ENCODE assay signal across 1 cellular context in the genomic region with DNA sequence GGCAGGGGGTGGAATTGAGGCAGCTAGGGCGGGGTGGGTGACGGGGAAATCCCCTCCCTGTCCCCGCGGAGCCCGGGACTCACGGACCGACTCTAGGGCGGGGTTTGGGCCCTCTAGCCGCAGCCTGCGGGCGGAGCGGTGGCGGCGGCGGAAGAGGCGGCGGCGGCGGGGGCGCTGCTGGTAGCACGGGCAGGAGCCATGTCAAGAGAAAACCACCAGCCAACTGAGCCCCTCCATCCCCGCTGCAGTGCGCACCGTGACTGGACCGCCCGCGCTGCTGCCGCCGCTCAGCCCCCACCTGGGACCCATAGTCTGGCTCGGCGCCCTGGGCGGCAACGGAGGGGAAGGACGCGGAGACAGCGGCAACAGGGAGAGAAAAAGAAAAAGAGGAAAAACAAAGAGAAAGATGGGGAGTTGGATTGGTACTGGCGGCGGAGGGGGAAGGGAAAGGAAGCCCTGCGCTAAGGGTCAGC.
TF ChIP-seq lines count a peak whose summit lies in the region.

No MANE protein-coding gene starts in this region.

TF ChIP-seq in K562, 482 proteins besides CTCF, POLR2A, EP300 and RAD21 (continued from another document and continues in another):
- TF ChIP-seq ZNF318 (IDR thresholded peaks at IDR 0.05; ENCODE audit: borderline replicate concordance in 1 of 2, low read depth in 1 of 2) (no peak), ZNF217 (CRISPR knock-in tag; IDR thresholded peaks at IDR 0.05) (no peak), COPS2 (conservative IDR thresholded peaks at IDR 0.05) (no peak), ZNF780A (CRISPR knock-in tag; IDR thresholded peaks at IDR 0.05) (no peak), ARID1B (IDR thresholded peaks at IDR 0.05) (no peak), OTX1 (CRISPR knock-in tag; IDR thresholded peaks at IDR 0.05) (0 out of 2 replicates have a peak, but pooled peaks have one; percentile 79), ETS2 (tag; IDR thresholded peaks at IDR 0.05; ENCODE audit: borderline replicate concordance, poor library complexity, severe bottlenecking) (no peak), ZNF408 (CRISPR knock-in tag; IDR thresholded peaks at IDR 0.05; ENCODE audit: low read depth) (no peak), ZSCAN29 (IDR thresholded peaks at IDR 0.05) (no peak), MTA3 (IDR thresholded peaks at IDR 0.05; ENCODE audit: borderline replicate concordance) (no peak), SREBF1 (IDR thresholded peaks at IDR 0.05; ENCODE audit: borderline replicate concordance, low read depth, low read length) (no peak), ZNF165 (CRISPR knock-in tag; IDR thresholded peaks at IDR 0.05; ENCODE audit: borderline replicate concordance) (no peak), ZC3H4 (CRISPR knock-in tag; IDR thresholded peaks at IDR 0.05; ENCODE audit: borderline replicate concordance) (peak; percentile 99), SMARCE1 (IDR thresholded peaks at IDR 0.05) (peak; percentile 52), SIN3B (IDR thresholded peaks at IDR 0.05; ENCODE audit: low read depth) (no peak), MXI1 (IDR thresholded peaks at IDR 0.05; ENCODE audit: low read depth, low read length) (no peak), BACH1 (tag; IDR thresholded peaks at IDR 0.05) (no peak), GTF2A2 (tag; IDR thresholded peaks at IDR 0.05) (no peak), ZZZ3 (IDR thresholded peaks at IDR 0.05) (no peak), TBL1XR1 (IDR thresholded peaks at IDR 0.05; ENCODE audit: low read length in 2 of 2) (no peak), ZFP91 (CRISPR knock-in tag; IDR thresholded peaks at IDR 0.05) (no peak), ESRRA (IDR thresholded peaks at IDR 0.05; ENCODE audit: borderline replicate concordance, low read depth) (no peak), BMI1 (IDR thresholded peaks at IDR 0.05; ENCODE audit: low read length) (no peak), MTF1 (CRISPR knock-in tag; IDR thresholded peaks at IDR 0.05; ENCODE audit: borderline replicate concordance) (no peak), HNRNPH1 (optimal IDR thresholded peaks at IDR 0.05; ENCODE audit: low read depth, low read length) (no peak), ZNF561 (CRISPR knock-in tag; conservative IDR thresholded peaks at IDR 0.05) (no peak), KDM5B (IDR thresholded peaks at IDR 0.05; ENCODE audit: insufficient replicate concordance, low read depth, low read length) (no peak), E2F3 (CRISPR knock-in tag; IDR thresholded peaks at IDR 0.05) (no peak), ZBTB26 (CRISPR knock-in tag; IDR thresholded peaks at IDR 0.05) (peak; percentile 91; the same call in 1 of the 2 replicates), PHB2 (IDR thresholded peaks at IDR 0.05; ENCODE audit: low read depth) (no peak), ZNF431 (CRISPR knock-in tag; IDR thresholded peaks at IDR 0.05) (no peak), NUFIP1 (IDR thresholded peaks at IDR 0.05; ENCODE audit: partially characterized antibody) (no peak), BCL6 (CRISPR knock-in tag; IDR thresholded peaks at IDR 0.05) (no peak), RBM25 (IDR thresholded peaks at IDR 0.05; ENCODE audit: low read depth, low read length, severe bottlenecking) (no peak), RHOXF2B (CRISPR knock-in tag; conservative IDR thresholded peaks at IDR 0.05) (no peak), SNRNP70 (optimal IDR thresholded peaks at IDR 0.05; ENCODE audit: low read depth, low read length) (no peak), IRF1 (CRISPR knock-in tag; IDR thresholded peaks at IDR 0.05; ENCODE audit: borderline replicate concordance) (no peak), ZNF764 (CRISPR knock-in tag; IDR thresholded peaks at IDR 0.05; ENCODE audit: low read depth) (no peak)
- TF ChIP-seq, protein P1, sequence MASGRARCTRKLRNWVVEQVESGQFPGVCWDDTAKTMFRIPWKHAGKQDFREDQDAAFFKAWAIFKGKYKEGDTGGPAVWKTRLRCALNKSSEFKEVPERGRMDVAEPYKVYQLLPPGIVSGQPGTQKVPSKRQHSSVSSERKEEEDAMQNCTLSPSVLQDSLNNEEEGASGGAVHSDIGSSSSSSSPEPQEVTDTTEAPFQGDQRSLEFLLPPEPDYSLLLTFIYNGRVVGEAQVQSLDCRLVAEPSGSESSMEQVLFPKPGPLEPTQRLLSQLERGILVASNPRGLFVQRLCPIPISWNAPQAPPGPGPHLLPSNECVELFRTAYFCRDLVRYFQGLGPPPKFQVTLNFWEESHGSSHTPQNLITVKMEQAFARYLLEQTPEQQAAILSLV (tag; IDR thresholded peaks at IDR 0.05): no peak
- TF ChIP-seq, protein P2, sequence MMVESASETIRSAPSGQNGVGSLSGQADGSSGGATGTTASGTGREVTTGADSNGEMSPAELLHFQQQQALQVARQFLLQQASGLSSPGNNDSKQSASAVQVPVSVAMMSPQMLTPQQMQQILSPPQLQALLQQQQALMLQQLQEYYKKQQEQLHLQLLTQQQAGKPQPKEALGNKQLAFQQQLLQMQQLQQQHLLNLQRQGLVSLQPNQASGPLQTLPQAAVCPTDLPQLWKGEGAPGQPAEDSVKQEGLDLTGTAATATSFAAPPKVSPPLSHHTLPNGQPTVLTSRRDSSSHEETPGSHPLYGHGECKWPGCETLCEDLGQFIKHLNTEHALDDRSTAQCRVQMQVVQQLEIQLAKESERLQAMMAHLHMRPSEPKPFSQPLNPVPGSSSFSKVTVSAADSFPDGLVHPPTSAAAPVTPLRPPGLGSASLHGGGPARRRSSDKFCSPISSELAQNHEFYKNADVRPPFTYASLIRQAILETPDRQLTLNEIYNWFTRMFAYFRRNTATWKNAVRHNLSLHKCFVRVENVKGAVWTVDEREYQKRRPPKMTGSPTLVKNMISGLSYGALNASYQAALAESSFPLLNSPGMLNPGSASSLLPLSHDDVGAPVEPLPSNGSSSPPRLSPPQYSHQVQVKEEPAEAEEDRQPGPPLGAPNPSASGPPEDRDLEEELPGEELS (CRISPR knock-in tag; IDR thresholded peaks at IDR 0.05; ENCODE audit: borderline replicate concordance): no peak
- TF ChIP-seq, protein P3, sequence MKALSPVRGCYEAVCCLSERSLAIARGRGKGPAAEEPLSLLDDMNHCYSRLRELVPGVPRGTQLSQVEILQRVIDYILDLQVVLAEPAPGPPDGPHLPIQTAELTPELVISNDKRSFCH (CRISPR knock-in tag; IDR thresholded peaks at IDR 0.05): no peak
- TF ChIP-seq, protein P3 (tag; IDR thresholded peaks at IDR 0.05): no peak
- TF ChIP-seq, protein P4, sequence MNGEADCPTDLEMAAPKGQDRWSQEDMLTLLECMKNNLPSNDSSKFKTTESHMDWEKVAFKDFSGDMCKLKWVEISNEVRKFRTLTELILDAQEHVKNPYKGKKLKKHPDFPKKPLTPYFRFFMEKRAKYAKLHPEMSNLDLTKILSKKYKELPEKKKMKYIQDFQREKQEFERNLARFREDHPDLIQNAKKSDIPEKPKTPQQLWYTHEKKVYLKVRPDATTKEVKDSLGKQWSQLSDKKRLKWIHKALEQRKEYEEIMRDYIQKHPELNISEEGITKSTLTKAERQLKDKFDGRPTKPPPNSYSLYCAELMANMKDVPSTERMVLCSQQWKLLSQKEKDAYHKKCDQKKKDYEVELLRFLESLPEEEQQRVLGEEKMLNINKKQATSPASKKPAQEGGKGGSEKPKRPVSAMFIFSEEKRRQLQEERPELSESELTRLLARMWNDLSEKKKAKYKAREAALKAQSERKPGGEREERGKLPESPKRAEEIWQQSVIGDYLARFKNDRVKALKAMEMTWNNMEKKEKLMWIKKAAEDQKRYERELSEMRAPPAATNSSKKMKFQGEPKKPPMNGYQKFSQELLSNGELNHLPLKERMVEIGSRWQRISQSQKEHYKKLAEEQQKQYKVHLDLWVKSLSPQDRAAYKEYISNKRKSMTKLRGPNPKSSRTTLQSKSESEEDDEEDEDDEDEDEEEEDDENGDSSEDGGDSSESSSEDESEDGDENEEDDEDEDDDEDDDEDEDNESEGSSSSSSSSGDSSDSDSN (IDR thresholded peaks at IDR 0.05; ENCODE audit: borderline replicate concordance in 1 of 2, low read depth in 2 of 2, low read length in 2 of 2): peak; percentile 95 to 98
- TF ChIP-seq, protein P5, sequence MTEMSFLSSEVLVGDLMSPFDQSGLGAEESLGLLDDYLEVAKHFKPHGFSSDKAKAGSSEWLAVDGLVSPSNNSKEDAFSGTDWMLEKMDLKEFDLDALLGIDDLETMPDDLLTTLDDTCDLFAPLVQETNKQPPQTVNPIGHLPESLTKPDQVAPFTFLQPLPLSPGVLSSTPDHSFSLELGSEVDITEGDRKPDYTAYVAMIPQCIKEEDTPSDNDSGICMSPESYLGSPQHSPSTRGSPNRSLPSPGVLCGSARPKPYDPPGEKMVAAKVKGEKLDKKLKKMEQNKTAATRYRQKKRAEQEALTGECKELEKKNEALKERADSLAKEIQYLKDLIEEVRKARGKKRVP (CRISPR knock-in tag; IDR thresholded peaks at IDR 0.05): peak; percentile 31; the same call in 1 of the 2 replicates
